Comparison of ENCODE assay signal across 8 cellular contexts in genomic region chr15:78299302-78300102, GRCh38. TPM values are rescaled to one million over a fixed set of nuclear protein-coding genes. Genes with fewer than 3 reads are reported as not detected.
DNase-seq lines count a peak whose midpoint lies in the region; ATAC-seq, FAIRE-seq and TF ChIP-seq lines count a peak whose summit lies in the region.

TSS of gene SKIC8 (minus strand) at chr15:78299609. CDS start at chr15:78295686, 3,923 bp downstream.

- no peaks in the 10 kb centered on the region for H3K36me3 ChIP-seq in OCI-LY3 (replicated peaks; ENCODE audit: low read depth, low read length)
- no peaks in the 10 kb centered on the region for H3K36me3 ChIP-seq in endothelial cell of umbilical vein (ENCODE audit: control insufficient read depth in 2 of 2, extremely low read depth in 1 of 2, insufficient read depth in 2 of 2, low read length in 2 of 2)

- H2AFZ ChIP-seq in OCI-LY3 (ENCODE audit: low read depth, low read length), result peak within 1 kb of the TSS; percentile 80
- H2AFZ ChIP-seq in endothelial cell of umbilical vein (ENCODE audit: low read depth, low read length), result peak within 1 kb of the TSS; percentile 80

- TF ChIP-seq CTCF in OCI-LY3 (IDR thresholded peaks at IDR 0.05; ENCODE audit: low read depth, low read length) (no peak), endothelial cell of umbilical vein (IDR thresholded peaks at IDR 0.05; ENCODE audit: extremely low read depth in 1 of 2, insufficient read depth in 1 of 2, low read depth in 1 of 2, low read length in 2 of 2) (no peak)

- no peaks in the 10 kb centered on the region for H4K20me1 ChIP-seq in OCI-LY3 (ENCODE audit: insufficient read depth, low read length)
- no peaks in the 10 kb centered on the region for H4K20me1 ChIP-seq in endothelial cell of umbilical vein (replicated peaks; ENCODE audit: control insufficient read depth, extremely low read depth, insufficient read depth, low read length)

- ATAC-seq in GM21515 (IDR thresholded peaks at IDR 0.05; ENCODE audit: unreplicated experiment), result peak; percentile 78

- H3K27ac ChIP-seq in OCI-LY3 (ENCODE audit: low read length) (peak within 1 kb of the TSS; percentile 4; the same call in 1 of the 2 replicates), endothelial cell of umbilical vein (ENCODE audit: insufficient read depth, low read depth, low read length) (peak within 1 kb of the TSS; percentile 43)

- H3K9ac ChIP-seq in OCI-LY3 (ENCODE audit: low read length) (peak within 1 kb of the TSS; percentile 69), endothelial cell of umbilical vein (replicated peaks; ENCODE audit: extremely low read depth, insufficient read depth, low read length) (peak within 1 kb of the TSS; percentile 86)

- no peaks in the 10 kb centered on the region for H3K9me3 ChIP-seq in OCI-LY3 (ENCODE audit: insufficient read depth, low read length)
- H3K9me3 ChIP-seq in endothelial cell of umbilical vein (replicated peaks; ENCODE audit: control insufficient read depth, insufficient read depth, low read length), result no peaks in the 10 kb centered on the region

- CTCF ChIA-PET in endothelial cell of umbilical vein (lab: Charles Lee), result interaction anchor here (0.6 to 1.6 kb wide), 18 partner anchors 8 to 191 kb away, joined by 3 to 13 read pairs (median 4); partner anchors contain the start of gene DNAJA4

- peak; percentile 81 for FAIRE-seq in endothelial cell of umbilical vein (lab: Jason Lieb, UNC)

- BruUV-seq in endothelial cell of umbilical vein (replicated peaks; lab: Mats Ljungman, UMichigan), result TSS peak; percentile 97

- H3K27me3 ChIP-seq in OCI-LY3 (ENCODE audit: low read depth, low read length), result no peaks in the 10 kb centered on the region
- H3K27me3 ChIP-seq in endothelial cell of umbilical vein (ENCODE audit: control insufficient read depth in 2 of 2, insufficient read depth in 2 of 2, low read length in 2 of 2), result peaks cover 2 to 5% of the 10 kb centered on the region in 2 experiments

- intact Hi-C loops in endothelial cell of umbilical vein (cut with micrococcal nuclease), result loop anchor here (1.0 to 2.0 kb wide), 3 partner anchors 23 to 207 kb away; partner anchors contain the start of genes HYKK and IDH3A

- H3K4me1 ChIP-seq in OCI-LY3 (ENCODE audit: low read length) (peaks cover 32% of the 10 kb centered on the region), endothelial cell of umbilical vein (ENCODE audit: control insufficient read depth, extremely low read depth, insufficient read depth, low read length) (peaks cover 4% of the 10 kb centered on the region)

- DNase-seq in DMS 273 (lab: John Stamatoyannopoulos, UW; ENCODE audit: unreplicated experiment), result peak; percentile 97
- DNase-seq in HuH-7 (ENCODE audit: low spot score), result peak; percentile 96
- DNase-seq in activated CD8-positive, alpha-beta memory T cell treated with anti-CD3 and anti-CD28 coated beads, Interleukin-2, amount 50 U/mL, for 4 hours, result peak; percentile 91
- DNase-seq in endothelial cell of umbilical vein (ENCODE audit: low read depth, low spot score), result peak; percentile 95
- peak; percentile 87 for DNase-seq in middle frontal gyrus (ENCODE audit: extremely low spot score, low spot score)
- DNase-seq in stimulated activated CD8-positive, alpha-beta memory T cell treated with anti-CD3 and anti-CD28 coated beads, Interleukin-2, amount 100 ng/mL, for 1 hour (ENCODE audit: low read depth in 2 of 2), result peak; percentile 75 to 76

- peak; percentile 94 for TF ChIP-seq POLR2A in endothelial cell of umbilical vein (IDR thresholded peaks at IDR 0.05; ENCODE audit: low read depth, low read length)

- H3K4me3 ChIP-seq in OCI-LY3 (ENCODE audit: low read length) (peak within 1 kb of the TSS; percentile 85), endothelial cell of umbilical vein (replicated peaks in 1 of 3; ENCODE audit: insufficient read depth in 1 of 3, low read depth in 1 of 3, low read length in 3 of 3) (peak within 1 kb of the TSS; percentile 68 to 100 (median 81))

- POLR2A ChIA-PET in endothelial cell of umbilical vein (lab: Charles Lee), result interaction anchor here (0.6 to 1.6 kb wide), 8 partner anchors 13 to 747 kb away, joined by 3 to 7 read pairs (median 3); partner anchors contain the start of genes IDH3A and IREB2

- H3K4me2 ChIP-seq in OCI-LY3 (ENCODE audit: low read length) (peak within 1 kb of the TSS; percentile 94), endothelial cell of umbilical vein (ENCODE audit: insufficient read depth, low read length) (peak within 1 kb of the TSS; percentile 83)

- H3K9me1 ChIP-seq in endothelial cell of umbilical vein (replicated peaks; ENCODE audit: control insufficient read depth, extremely low read depth, insufficient read depth, low read length), result no peaks in the 10 kb centered on the region

- peaks cover 33% of the 10 kb centered on the region for H3K79me2 ChIP-seq in OCI-LY3 (ENCODE audit: low read length)
- peaks cover 19% of the 10 kb centered on the region for H3K79me2 ChIP-seq in endothelial cell of umbilical vein (ENCODE audit: control insufficient read depth, insufficient read depth, low read length)

- dilution Hi-C loops in endothelial cell of umbilical vein (cut with MboI; ENCODE audit: extremely low pct_ligation_motif_present, low sequenced_read_pairs), result no loop called here

TF ChIP-seq in endothelial cell of umbilical vein, 7 proteins besides CTCF, POLR2A, EP300 and RAD21:
- TF ChIP-seq POLR2AphosphoS5 (IDR thresholded peaks at IDR 0.05; ENCODE audit: insufficient read depth, low read depth, low read length) (peak; percentile 87), JUN (IDR thresholded peaks at IDR 0.05; ENCODE audit: borderline replicate concordance, insufficient read depth, insufficient read length, low read depth) (no peak), MAX (IDR thresholded peaks at IDR 0.05; ENCODE audit: insufficient read depth, insufficient read length) (peak; percentile 31)

RNA-seq across cellular contexts. Expression of gene SKIC8, which starts in this region (rescaled TPM):
- total RNA-seq in endothelial cell of umbilical vein, result 49.0 and 49.7 TPM in 2 replicates
- polyA plus RNA-seq in endothelial cell of umbilical vein, result 74.0 and 95.0 TPM in 2 replicates
- polyA plus RNA-seq in endothelial cell of umbilical vein (2011; cell fraction: cytosol; rRNA removed), result 86.5 and 99.7 TPM in 2 replicates
- polyA plus RNA-seq in endothelial cell of umbilical vein (2011; cell fraction: nucleus; rRNA removed), result 66.4 and 84.1 TPM in 2 replicates
- 54.4 and 66.1 TPM in 2 replicates for polyA plus RNA-seq in endothelial cell of umbilical vein (2012)
- 48.1 and 54.5 TPM in 2 replicates for polyA minus RNA-seq in endothelial cell of umbilical vein
- 55.4 TPM for polyA minus RNA-seq in endothelial cell of umbilical vein (2011; cell fraction: cytosol; rRNA and poly(A)+ RNA removed)
- polyA minus RNA-seq in endothelial cell of umbilical vein (2011; cell fraction: nucleus; rRNA and poly(A)+ RNA removed), result 17.9 and 23.5 TPM in 2 replicates

Comparison
In these comparisons a context has a peak if more than half of its experiments do, and no peak if none do; other contexts are left out.
1. Peak in every context shown above with its lines: DNase-seq, ATAC-seq, H3K4me3 ChIP-seq and H3K27ac ChIP-seq.